1 cellular context compared by ENCODE assay signal in the genomic region with DNA sequence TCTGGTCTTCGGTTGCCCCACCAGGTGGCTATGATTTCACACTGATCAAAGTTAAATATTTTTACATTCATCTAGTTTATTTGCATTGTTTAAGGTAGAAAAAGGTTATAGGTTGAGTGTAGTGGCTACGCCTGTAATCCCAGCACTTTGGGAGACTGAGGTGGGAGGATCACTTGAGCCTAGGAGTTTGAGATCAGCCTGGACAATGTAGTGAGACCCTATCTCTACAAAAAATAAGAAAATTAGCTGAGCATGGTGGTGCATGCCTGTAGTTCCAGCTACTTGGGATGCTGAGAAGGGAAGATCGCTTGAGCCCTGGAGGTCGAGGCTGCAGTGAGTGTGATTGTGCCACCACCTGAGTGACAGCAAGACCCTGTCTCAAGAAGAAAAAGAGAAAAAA.
TF ChIP-seq lines count a peak whose summit lies in the region.

No MANE protein-coding gene starts in this region.

TF ChIP-seq in K562, 482 proteins besides CTCF, POLR2A, EP300 and RAD21:
- TF ChIP-seq RBM25 (IDR thresholded peaks at IDR 0.05; ENCODE audit: low read depth, low read length, severe bottlenecking): peak; percentile 26
- no peak for TF ChIP-seq RBM39 (optimal IDR thresholded peaks at IDR 0.05; ENCODE audit: low read depth, low read length)
- TF ChIP-seq ZNF121 (CRISPR knock-in tag; conservative IDR thresholded peaks at IDR 0.05): peak; percentile 78
TF ChIP-seq in K562: peak in this region for 2.
